9 cellular contexts compared by ENCODE assay signal in the genomic region with DNA sequence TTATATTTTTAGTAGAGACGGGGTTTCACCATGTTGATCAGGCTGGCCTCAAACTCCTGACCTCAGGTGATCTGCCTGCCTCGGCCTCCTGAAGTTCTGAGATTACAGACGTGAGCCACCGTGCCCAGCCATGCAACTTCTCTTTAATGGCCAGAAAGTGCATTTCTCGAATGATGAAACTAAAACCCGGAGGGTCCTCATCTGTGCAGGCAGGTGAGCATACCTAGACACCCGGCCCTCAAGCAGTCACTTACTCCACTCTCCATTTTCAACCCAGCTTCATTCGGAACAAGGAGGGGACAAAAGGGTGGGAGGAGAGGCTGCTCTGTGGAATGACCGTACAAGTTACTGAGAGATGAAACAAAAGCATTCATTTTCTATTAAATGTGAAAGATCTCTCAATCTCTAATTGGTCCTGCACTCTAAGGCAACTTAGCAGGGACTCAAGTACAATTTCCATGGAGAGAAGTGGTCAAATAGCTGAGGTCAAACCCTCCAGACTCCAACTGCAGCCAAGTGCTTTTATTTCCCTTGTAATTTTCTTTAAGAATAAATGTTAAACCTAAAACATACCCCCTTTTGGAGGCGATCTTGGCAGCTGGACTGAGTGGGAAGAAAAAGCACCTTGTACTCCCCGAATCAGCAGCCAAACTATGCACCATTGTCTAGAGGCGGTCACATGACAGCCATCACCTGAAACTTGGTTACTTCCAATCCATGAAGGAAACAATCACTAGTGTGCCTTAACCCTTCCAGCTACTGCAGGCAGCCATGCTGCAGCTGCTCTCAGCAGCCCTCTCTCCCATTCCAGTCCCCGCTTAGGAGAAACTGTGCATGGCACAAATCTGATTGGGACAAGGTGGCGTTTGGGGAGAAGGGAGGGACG.
A peak's percentile ranks its signal among the peaks of the same experiment; 100 is the strongest.
DNase-seq lines count a peak whose midpoint lies in the region; ATAC-seq and TF ChIP-seq lines count a peak whose summit lies in the region.
"Had no signal": no experiment of that assay in that cellular context is flagged by ENCODE, and none has a peak within 500 bp of the region (broad histone marks: within the 10 kb centered on the region; RNA-seq: fewer than 3 reads in every experiment).

No MANE protein-coding gene starts in this region.

- no peaks in the 10 kb centered on the region for H3K27me3 ChIP-seq in muscle layer of colon (ENCODE audit: control insufficient read depth in 1 of 2, insufficient read depth in 2 of 2, low read length in 2 of 2)
- no peaks in the 10 kb centered on the region for H3K27me3 ChIP-seq in vagina

- no peaks in the 10 kb centered on the region for H3K9me3 Mint-ChIP-seq in endothelial cell (ENCODE audit: unreplicated experiment)
- H3K9me3 Mint-ChIP-seq: CD8-positive, alpha-beta memory T cell had no signal

- no peak overlapping the region for H3K4me3 Mint-ChIP-seq in endothelial cell (ENCODE audit: unreplicated experiment)
- H3K4me3 Mint-ChIP-seq: CD8-positive, alpha-beta memory T cell had no signal

- H3K4me3 ChIP-seq in muscle layer of colon (ENCODE audit: low read depth in 1 of 2, low read length in 2 of 2) (peak overlapping the region; percentile 22 to 43), vagina (peak overlapping the region; percentile 30 to 43)

- no peak for DNase-seq in Right ventricle myocardium inferior (ENCODE audit: missing footprints)
- no peak for DNase-seq in cardiac septum (ENCODE audit: low spot score)
- no peak for DNase-seq in endothelial cell (ENCODE audit: low spot score)
- DNase-seq in vagina (ENCODE audit: extremely low spot score in 2 of 2), result peak in 1 of 2 donors; percentile 82
- DNase-seq in NCI-H187 (lab: John Stamatoyannopoulos, UW), result no peak
- DNase-seq in SIG-M5 (lab: John Stamatoyannopoulos, UW), result no peak
- DNase-seq: CD8-positive, alpha-beta memory T cell had no signal

- peak overlapping the region; percentile 4 for H3K9ac ChIP-seq in muscle layer of colon (ENCODE audit: low read length)

- TF ChIP-seq POLR2A in vagina (IDR thresholded peaks at IDR 0.05), result no peak

- H3K27me3 Mint-ChIP-seq in endothelial cell (ENCODE audit: unreplicated experiment), result peaks cover 4% of the 10 kb centered on the region
- H3K27me3 Mint-ChIP-seq: CD8-positive, alpha-beta memory T cell had no signal

- H3K4me1 Mint-ChIP-seq in endothelial cell (ENCODE audit: unreplicated experiment), result peaks cover 65% of the 10 kb centered on the region

- intact Hi-C loops in Right ventricle myocardium inferior (cut with DNase I) (no loop called here), cardiac septum (cut with DNase I) (no loop called here), vagina (cut with DNase I) (no loop called here)

- H3K9me3 ChIP-seq in muscle layer of colon (ENCODE audit: low read length) (no peaks in the 10 kb centered on the region), vagina (no peaks in the 10 kb centered on the region)

- H3K36me3 Mint-ChIP-seq in endothelial cell (ENCODE audit: low read depth, unreplicated experiment), result peaks cover 22% of the 10 kb centered on the region

- H3K27ac ChIP-seq in muscle layer of colon (ENCODE audit: low read depth, low read length) (peak overlapping the region; percentile 62), vagina (peak overlapping the region; percentile 72)

- no peak for TF ChIP-seq CTCF in endothelial cell (IDR thresholded peaks at IDR 0.05; ENCODE audit: unreplicated experiment)
- TF ChIP-seq CTCF in vagina (IDR thresholded peaks at IDR 0.05), result no peak

- H3K36me3 ChIP-seq in muscle layer of colon (ENCODE audit: insufficient read depth, low read length), result no peaks in the 10 kb centered on the region
- no peaks in the 10 kb centered on the region for H3K36me3 ChIP-seq in vagina

- H3K27ac Mint-ChIP-seq in endothelial cell (ENCODE audit: unreplicated experiment), result peak overlapping the region; percentile 74

- ATAC-seq in Right ventricle myocardium inferior (peak; percentile 9), GM18498 (IDR thresholded peaks at IDR 0.05; ENCODE audit: unreplicated experiment) (no peak)

- H3K4me1 ChIP-seq in muscle layer of colon (ENCODE audit: insufficient read depth, low read length) (peaks cover 51% of the 10 kb centered on the region), vagina (peaks cover 80% of the 10 kb centered on the region)
